8 cellular contexts compared by ENCODE assay signal in the genomic region with DNA sequence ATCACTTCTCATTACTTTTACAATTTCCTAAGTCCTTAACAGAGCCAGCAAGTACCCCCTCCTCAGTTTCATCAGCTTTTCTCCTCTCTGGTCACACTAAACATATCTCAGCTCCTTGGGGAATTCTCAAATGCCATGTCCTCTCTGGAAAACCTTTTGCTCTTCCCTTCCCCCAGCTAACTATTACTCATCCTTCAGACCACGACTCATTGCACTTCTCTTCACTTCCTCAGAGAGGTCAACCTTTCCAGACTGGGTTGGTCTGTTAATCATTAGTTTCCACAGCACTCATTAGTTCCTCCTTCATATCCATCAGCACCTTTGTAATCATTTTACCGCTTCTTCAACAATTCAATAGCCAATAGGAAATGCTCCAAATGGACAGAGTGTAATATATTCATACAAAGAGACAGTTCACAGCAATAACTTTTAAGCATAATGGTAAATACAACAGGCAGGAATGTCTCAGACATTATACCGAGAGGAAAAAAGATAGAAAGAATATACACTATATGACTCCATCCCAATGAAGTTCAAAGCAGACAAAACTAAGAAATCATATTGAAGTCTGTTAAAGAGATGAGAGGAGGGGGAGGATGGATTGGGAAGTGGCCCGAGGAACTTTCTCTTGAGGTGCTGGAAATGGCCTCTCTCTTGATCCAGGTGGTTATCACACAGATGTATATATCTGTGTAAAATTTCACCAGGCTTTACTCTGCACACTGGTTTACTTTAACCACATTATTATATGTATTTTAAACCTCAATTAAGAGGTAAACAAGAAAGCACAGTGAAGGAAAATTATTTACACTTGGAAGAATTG.
DNase-seq lines count a peak whose midpoint lies in the region; ATAC-seq and TF ChIP-seq lines count a peak whose summit lies in the region.

No MANE protein-coding gene starts in this region.

- DNase-seq in DMS53 (lab: John Stamatoyannopoulos, UW) (peak; percentile 76), HuH-7 (ENCODE audit: low spot score) (peak; percentile 59), fibroblast of mammary gland (ENCODE audit: low read depth) (peak; percentile 74), DMS114 treated with DMSO at 0.1 percent for 48 hours (lab: John Stamatoyannopoulos, UW; ENCODE audit: unreplicated experiment) (no peak), NCI-H2171 treated with DMSO at 0.1 percent for 48 hours (lab: John Stamatoyannopoulos, UW) (no peak)
- no peak for DNase-seq in stimulated activated CD4-positive, alpha-beta T cell treated with anti-CD3 and anti-CD28 coated beads, Interleukin-4, amount 100 ng/mL, for 4 hours
- no peak for DNase-seq in activated CD8-positive, alpha-beta memory T cell treated with anti-CD3 and anti-CD28 coated beads, Interleukin-2, amount 50 U/mL, for 4 hours

- ATAC-seq in GM21737 (IDR thresholded peaks at IDR 0.05; ENCODE audit: unreplicated experiment), result peak; percentile 100

- no peak overlapping the region for H3K4me3 ChIP-seq in fibroblast of mammary gland (ENCODE audit: control insufficient read depth, low read depth, low read length)

- TF ChIP-seq CTCF in fibroblast of mammary gland (conservative IDR thresholded peaks at IDR 0.05; ENCODE audit: control insufficient read depth, insufficient read depth, low read depth, low read length), result no peak

Comparison
In these comparisons a context has a peak if more than half of its experiments do, and no peak if none do; other contexts are left out.
1. DNase-seq: peak in DMS53 (single experiment), HuH-7 (single experiment) and fibroblast of mammary gland (single experiment); none in stimulated activated CD4-positive, alpha-beta T cell treated with anti-CD3 and anti-CD28 coated beads, Interleukin-4, amount 100 ng/mL, for 4 hours (0 of 2), DMS114 treated with DMSO at 0.1 percent for 48 hours (single experiment), NCI-H2171 treated with DMSO at 0.1 percent for 48 hours (single experiment) and activated CD8-positive, alpha-beta memory T cell treated with anti-CD3 and anti-CD28 coated beads, Interleukin-2, amount 50 U/mL, for 4 hours (single experiment).